1 cellular context compared by ENCODE assay signal in genomic region chr4:169226565-169226964, GRCh38.
TF ChIP-seq lines count a peak whose summit lies in the region.

No MANE protein-coding gene starts in this region.

TF ChIP-seq in HepG2, 621 proteins besides CTCF, POLR2A, EP300 and RAD21:
- no peak for TF ChIP-seq ZNF546 (CRISPR knock-in tag; conservative IDR thresholded peaks at IDR 0.05)
- TF ChIP-seq ZNF562 (CRISPR knock-in tag; IDR thresholded peaks at IDR 0.05; ENCODE audit: borderline replicate concordance): no peak
